Comparison of ENCODE assay signal across 22 cellular contexts in the genomic region with DNA sequence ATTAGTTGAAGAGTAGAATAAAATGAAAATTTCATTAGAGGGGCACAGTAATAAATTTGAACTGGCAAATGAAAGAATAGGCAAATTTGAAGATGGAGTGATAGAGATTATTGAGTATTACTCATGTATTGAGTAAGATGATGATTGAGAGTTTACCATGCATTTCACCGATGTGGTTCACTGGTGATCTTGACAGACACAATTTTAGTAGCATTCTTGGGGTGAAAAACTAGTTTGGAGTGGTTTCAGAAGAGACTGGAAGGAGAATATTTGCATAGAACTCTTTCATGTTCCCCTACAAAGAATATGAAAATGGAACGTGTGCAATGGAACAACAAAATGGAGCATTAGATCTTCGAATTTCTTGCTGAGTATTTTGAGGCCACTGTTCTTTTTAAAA.
DNase-seq lines count a peak whose midpoint lies in the region; ATAC-seq and TF ChIP-seq lines count a peak whose summit lies in the region.
"Had no signal": no experiment of that assay in that cellular context is flagged by ENCODE, and none has a peak within 500 bp of the region (broad histone marks: within the 10 kb centered on the region; RNA-seq: fewer than 3 reads in every experiment).

No MANE protein-coding gene starts in this region.

- peak; percentile 41 for DNase-seq in osteoblast (ENCODE audit: insufficient read length, low spot score, missing footprints)
- DNase-seq in putamen (ENCODE audit: low spot score), result no peak
- DNase-seq in GM19240 (ENCODE audit: insufficient read length, low spot score), result no peak
- DNase-seq in effector CD4-positive, alpha-beta T cell, result no peak
- DNase-seq: CD4-positive, alpha-beta memory T cell; DMS153; Karpas-422; NCI-H1417 treated with DMSO at 0.1 percent for 48 hours; NCI-H187 treated with DMSO at 0.1 percent for 48 hours; NCI-H2107; NCI-H446 treated with DMSO at 0.1 percent for 48 hours; NCI-H526 treated with DMSO at 0.1 percent for 48 hours; PC-3; RPMI8226; SHP77 had no signal

- no peaks in the 10 kb centered on the region for H3K9me3 ChIP-seq in osteoblast (ENCODE audit: low read depth, low read length)
- H3K9me3 ChIP-seq: BLaER1, HAP-1 had no signal

- no peaks in the 10 kb centered on the region for H4K20me1 ChIP-seq in osteoblast (ENCODE audit: insufficient read depth, low read length)
- H4K20me1 ChIP-seq: BLaER1 had no signal

- H3K27me3 ChIP-seq in osteoblast (ENCODE audit: insufficient read depth, low read length), result no peaks in the 10 kb centered on the region
- H3K27me3 ChIP-seq: BLaER1 had no signal

- peak; percentile 28 for ATAC-seq in GM18519 (IDR thresholded peaks at IDR 0.05; ENCODE audit: low FRiP score, unreplicated experiment)
- peak; percentile 53 for ATAC-seq in HG02852 (IDR thresholded peaks at IDR 0.05; ENCODE audit: unreplicated experiment)
- ATAC-seq in HG03520 (IDR thresholded peaks at IDR 0.05; ENCODE audit: unreplicated experiment), result peak; percentile 42
- ATAC-seq in HG02938 (IDR thresholded peaks at IDR 0.05; ENCODE audit: unreplicated experiment), result no peak
- ATAC-seq: GM23338, PC-3 had no signal

- no peaks in the 10 kb centered on the region for H3K79me2 ChIP-seq in osteoblast (ENCODE audit: insufficient read depth, low read length)

- no peak overlapping the region for H2AFZ ChIP-seq in osteoblast (ENCODE audit: low read length)
- H2AFZ ChIP-seq: GM23338 had no signal

- H3K4me2 ChIP-seq in osteoblast (ENCODE audit: insufficient read depth, low read length), result no peak overlapping the region
- H3K4me2 ChIP-seq: BLaER1, GM23338 had no signal

- H3K4me3 ChIP-seq in osteoblast (ENCODE audit: insufficient read depth, low read length), result no peak overlapping the region
- H3K4me3 ChIP-seq: BLaER1, GM23338, HAP-1 had no signal

- no peak for TF ChIP-seq CTCF in osteoblast (IDR thresholded peaks at IDR 0.05; ENCODE audit: extremely low read depth, low read depth, low read length)

- no peaks in the 10 kb centered on the region for H3K4me1 ChIP-seq in osteoblast (ENCODE audit: insufficient read depth, low read length)
- H3K4me1 ChIP-seq: BLaER1, HAP-1 had no signal

- no peak overlapping the region for H3K27ac ChIP-seq in osteoblast (ENCODE audit: low read depth, low read length)
- H3K27ac ChIP-seq: BLaER1 had no signal

- no peaks in the 10 kb centered on the region for H3K36me3 ChIP-seq in osteoblast (ENCODE audit: insufficient read depth, low read length)
- H3K36me3 ChIP-seq: BLaER1, HAP-1 had no signal
